Comparison of ENCODE assay signal across 13 cellular contexts in the genomic region with DNA sequence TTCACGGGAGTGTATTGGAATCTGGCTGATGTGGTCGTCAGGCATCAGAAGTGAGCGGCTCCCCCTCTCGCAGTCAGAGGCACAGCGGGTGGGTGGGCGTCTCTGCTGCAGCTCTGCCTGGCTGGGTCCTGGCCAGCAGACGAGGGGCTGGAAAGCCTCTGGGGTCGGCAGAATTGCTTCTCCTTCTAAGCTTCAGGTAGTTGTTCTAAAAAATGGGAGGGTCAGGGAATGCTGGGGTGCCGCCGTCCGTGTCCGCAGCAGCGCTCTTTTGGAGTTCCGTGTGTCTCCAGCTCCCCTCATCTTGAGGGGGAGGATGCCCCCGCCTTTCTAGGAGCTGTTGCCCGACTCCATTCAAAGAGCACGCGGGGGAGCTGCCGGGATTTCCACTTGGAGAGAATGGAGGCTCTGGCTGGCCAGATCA.
DNase-seq lines count a peak whose midpoint lies in the region; TF ChIP-seq lines count a peak whose summit lies in the region.
"Had no signal": no experiment of that assay in that cellular context is flagged by ENCODE, and none has a peak within 500 bp of the region (broad histone marks: within the 10 kb centered on the region; RNA-seq: fewer than 3 reads in every experiment).

No MANE protein-coding gene starts in this region.

- 74 to 81% (median 78%) methylated on average over 18 to 19 of the region's 19 CpGs for WGBS in spleen, 5 donors

- peak overlapping the region in 1 of 8 donors; percentile 4 for H3K4me3 ChIP-seq in spleen

- no peak for DNase-seq in T-helper 2 cell treated with Interferon-gamma antibody and Interleukin-4, amounts not matched to agents 5 μg/mL and 100 μg/mL, for 36 hours (ENCODE audit: low spot score)
- DNase-seq in T-helper 2 cell (no peak), left kidney (ENCODE audit: low read depth, low spot score) (peak; percentile 90), spleen (peak; percentile 56), GM13976 (ENCODE audit: low spot score) (no peak), mucosa of gallbladder (ENCODE audit: low spot score) (no peak), 8988T (no peak)
- DNase-seq: activated CD4-positive, alpha-beta T cell treated with anti-CD3 and anti-CD28 coated beads, Interleukin-2, amount 10 ng/mL, durations not matched to agents 24 days and 14 days; NCI-H2171 treated with DMSO at 0.1 percent for 48 hours; SW 1271 had no signal

- no peaks in the 10 kb centered on the region for H3K9me3 ChIP-seq in spleen
- H3K9me3 ChIP-seq: upper lobe of left lung had no signal

- TF ChIP-seq POLR2A in spleen (IDR thresholded peaks at IDR 0.05) = no peak

- H3K27ac Mint-ChIP-seq in T-helper 2 cell treated with Interferon-gamma antibody and Interleukin-4, amounts not matched to agents 5 μg/mL and 100 μg/mL, for 36 hours = no peak overlapping the region
- peak overlapping the region in 4 of 5 experiments; percentile 39 to 89 (median 74) for H3K27ac Mint-ChIP-seq in brain
- H3K27ac Mint-ChIP-seq: activated CD4-positive, alpha-beta T cell treated with anti-CD3 and anti-CD28 coated beads, Interleukin-2, amount 10 ng/mL, durations not matched to agents 24 days and 14 days; activated T-helper 17 cell treated with anti-CD3 and anti-CD28 coated beads, Interleukin-2, amount 50 U/mL, for 72 hours had no signal

- H3K27me3 ChIP-seq in spleen (replicated peaks in 1 of 7) = peaks cover 0 to 24% (median 0%) of the 10 kb centered on the region in 7 donors
- H3K27me3 ChIP-seq: upper lobe of left lung had no signal

- H3K4me1 ChIP-seq in spleen = peaks cover 32 to 61% (median 50%) of the 10 kb centered on the region in 6 donors

- no peaks in the 10 kb centered on the region for H3K9me3 Mint-ChIP-seq in T-helper 2 cell treated with Interferon-gamma antibody and Interleukin-4, amounts not matched to agents 5 μg/mL and 100 μg/mL, for 36 hours
- H3K9me3 Mint-ChIP-seq in brain = no peaks in the 10 kb centered on the region
- H3K9me3 Mint-ChIP-seq: activated CD4-positive, alpha-beta T cell treated with anti-CD3 and anti-CD28 coated beads, Interleukin-2, amount 10 ng/mL, durations not matched to agents 24 days and 14 days; activated T-helper 17 cell treated with anti-CD3 and anti-CD28 coated beads, Interleukin-2, amount 50 U/mL, for 72 hours had no signal

- peak overlapping the region in 1 of 8 donors; percentile 5 for H3K27ac ChIP-seq in spleen

- no peaks in the 10 kb centered on the region for H3K36me3 Mint-ChIP-seq in T-helper 2 cell treated with Interferon-gamma antibody and Interleukin-4, amounts not matched to agents 5 μg/mL and 100 μg/mL, for 36 hours (ENCODE audit: low read depth)
- H3K36me3 Mint-ChIP-seq in brain = peaks cover 28% of the 10 kb centered on the region

- H3K4me1 Mint-ChIP-seq in T-helper 2 cell treated with Interferon-gamma antibody and Interleukin-4, amounts not matched to agents 5 μg/mL and 100 μg/mL, for 36 hours (ENCODE audit: low read depth) = peaks cover 24% of the 10 kb centered on the region
- peaks cover 67% of the 10 kb centered on the region for H3K4me1 Mint-ChIP-seq in brain

- peak overlapping the region; percentile 19 for H3K4me3 Mint-ChIP-seq in T-helper 2 cell treated with Interferon-gamma antibody and Interleukin-4, amounts not matched to agents 5 μg/mL and 100 μg/mL, for 36 hours
- H3K4me3 Mint-ChIP-seq in brain = peak overlapping the region; percentile 74 to 83 (median 77)
- H3K4me3 Mint-ChIP-seq: activated CD4-positive, alpha-beta T cell treated with anti-CD3 and anti-CD28 coated beads, Interleukin-2, amount 10 ng/mL, durations not matched to agents 24 days and 14 days had no signal

- TF ChIP-seq CTCF in brain (conservative IDR thresholded peaks at IDR 0.05) (no peak), spleen (IDR thresholded peaks at IDR 0.05 in 8 of 11, conservative IDR thresholded peaks at IDR 0.05 in 3 of 11) (no peak), GM13976 (IDR thresholded peaks at IDR 0.05; ENCODE audit: borderline replicate concordance, control extremely low read depth, extremely low read depth, insufficient read depth, missing control alignments) (no peak)

- in situ Hi-C loops in GM13976 (cut with MboI; ENCODE audit: low sequenced_read_pairs, unreplicated experiment) = no loop called here

- H3K27me3 Mint-ChIP-seq in T-helper 2 cell treated with Interferon-gamma antibody and Interleukin-4, amounts not matched to agents 5 μg/mL and 100 μg/mL, for 36 hours (ENCODE audit: low read depth) = peaks cover 30% of the 10 kb centered on the region
- H3K27me3 Mint-ChIP-seq in brain = peaks cover 4% of the 10 kb centered on the region

- H3K36me3 ChIP-seq in spleen = peaks cover 0 to 5% (median 0%) of the 10 kb centered on the region in 6 donors

- intact Hi-C loops in spleen (cut with DNase I; ENCODE audit: low total_unique reads) = no loop called here

Comparison
In these comparisons a context has a peak if more than half of its experiments do, and no peak if none do; other contexts are left out.
1. DNase-seq: peak in left kidney (single experiment) and spleen (single experiment); none in T-helper 2 cell treated with Interferon-gamma antibody and Interleukin-4, amounts not matched to agents 5 μg/mL and 100 μg/mL, for 36 hours (single experiment), T-helper 2 cell (0 of 5), GM13976 (single experiment), mucosa of gallbladder (single experiment) and 8988T (single experiment).